ENCODE assay signal across 8 cellular contexts in genomic region chr3:38496131-38496910, GRCh38. TPM values are rescaled to one million over a fixed set of nuclear protein-coding genes. Genes with fewer than 3 reads are reported as not detected.
A peak's percentile ranks its signal among the peaks of the same experiment; 100 is the strongest.
DNase-seq lines count a peak whose midpoint lies in the region; ATAC-seq and TF ChIP-seq lines count a peak whose summit lies in the region.

EXOG (plus strand) TSS chr3:38496340; CDS start chr3:38496368, 28 bp downstream.

- peak; percentile 85 for TF ChIP-seq CTCF in epithelial cell of proximal tubule (conservative IDR thresholded peaks at IDR 0.05; ENCODE audit: low read depth, low read length)

- H3K4me3 ChIP-seq in Jurkat, Clone E6-1 (ENCODE audit: low read length): peak within 1 kb of the TSS; percentile 93
- peak within 1 kb of the TSS; percentile 73 for H3K4me3 ChIP-seq in epithelial cell of proximal tubule (ENCODE audit: low read depth, low read length)

- DNase-seq in DMS53 (lab: John Stamatoyannopoulos, UW) (peak; percentile 79), OCI-M2 (lab: John Stamatoyannopoulos, UW; ENCODE audit: unreplicated experiment) (peak; percentile 33), activated T-cell treated with anti-CD3 and anti-CD28 coated beads for 4 hours (peak; percentile 93), epithelial cell of proximal tubule (ENCODE audit: low read depth) (no peak), mucosa of gallbladder (ENCODE audit: low spot score) (peak; percentile 94)
- DNase-seq in Jurkat, Clone E6-1 (ENCODE audit: low read depth, low spot score): peak; percentile 85
- DNase-seq in stimulated activated CD8-positive, alpha-beta memory T cell treated with anti-CD3 and anti-CD28 coated beads, Interleukin-4, amount 100 ng/mL, for 4 hours (ENCODE audit: low read depth in 2 of 2, low spot score in 1 of 2): peak; percentile 90 to 92

- peak; percentile 89 for ATAC-seq in GM21576 (IDR thresholded peaks at IDR 0.05; ENCODE audit: unreplicated experiment)

RNA-seq across cellular contexts. Expression of gene EXOG, which starts in this region (rescaled TPM):
- polyA plus RNA-seq in Jurkat, Clone E6-1 (2012; ENCODE audit: insufficient read depth, insufficient read length): 16.8 TPM
- total RNA-seq in epithelial cell of proximal tubule (1.8 and 8.3 TPM in 2 replicates), mucosa of gallbladder (11.5 TPM)
